In the genomic region with DNA sequence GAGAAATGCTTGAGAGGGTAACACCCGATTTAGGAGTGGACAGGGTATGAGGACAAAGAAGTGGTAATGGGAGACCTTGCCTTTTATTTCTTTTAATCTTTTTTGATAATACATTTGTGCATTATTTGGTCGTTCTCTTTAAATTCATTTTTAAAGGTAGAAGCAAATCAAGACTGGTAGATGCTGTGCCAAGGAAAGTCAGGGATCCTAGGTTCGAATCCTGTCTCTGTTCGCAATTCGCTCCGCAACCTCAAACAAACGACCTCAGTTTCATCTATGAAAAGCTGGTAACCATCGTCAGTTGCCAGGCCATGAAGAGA, we compare ENCODE assay signal across 8 cellular contexts. TPM values are rescaled to one million over a fixed set of nuclear protein-coding genes. Genes with fewer than 3 reads are reported as not detected.
DNase-seq lines count a peak whose midpoint lies in the region; ATAC-seq and TF ChIP-seq lines count a peak whose summit lies in the region.

No MANE protein-coding gene starts in this region.

- TF ChIP-seq CTCF in nephron (IDR thresholded peaks at IDR 0.05; ENCODE audit: unreplicated experiment in 3 of 3) = no peak

- no peaks in the 10 kb centered on the region for H3K9me2 ChIP-seq in Karpas-422 (replicated peaks; ENCODE audit: insufficient read depth, low read length)

- no peak for ATAC-seq in GM18520 (IDR thresholded peaks at IDR 0.05; ENCODE audit: unreplicated experiment)
- no peak for ATAC-seq in HG02885 (IDR thresholded peaks at IDR 0.05; ENCODE audit: poor library complexity, unreplicated experiment)

- peaks cover 35% of the 10 kb centered on the region for H3K4me1 Mint-ChIP-seq in dendritic cell treated with granulocyte-macrophage colony-stimulating factor and Interleukin-4, amounts not matched to agents 40 ng/mL and 50 ng/mL, for 4 days (ENCODE audit: low read depth)
- H3K4me1 Mint-ChIP-seq in nephron = peaks cover 24% of the 10 kb centered on the region

- H3K9ac ChIP-seq in BLaER1 treated with 17β-estradiol and CSF1 and Interleukin-3, amounts not matched to agents 10 nM and 100 nM = peak overlapping the region in 10 of 11 experiments; percentile 87 to 95 (median 90); a peak in 15 of 22 replicates
- H3K9ac ChIP-seq in Karpas-422 (ENCODE audit: low read length) = no peak overlapping the region

- DNase-seq in Karpas-422 (no peak), dedifferentiated amniotic fluid mesenchymal stem cell (ENCODE audit: extremely low spot score) (no peak), RKO (ENCODE audit: low spot score) (no peak)

- H3K9me3 ChIP-seq in BLaER1 treated with 17β-estradiol and CSF1 and Interleukin-3, amounts not matched to agents 10 nM and 100 nM (replicated peaks in 1 of 11) = no peaks in the 10 kb centered on the region
- H3K9me3 ChIP-seq in Karpas-422 (ENCODE audit: low read length) = no peaks in the 10 kb centered on the region

- peaks cover 36 to 39% (median 38%) of the 10 kb centered on the region in 11 experiments for H3K36me3 ChIP-seq in BLaER1 treated with 17β-estradiol and CSF1 and Interleukin-3, amounts not matched to agents 10 nM and 100 nM
- peaks cover 34% of the 10 kb centered on the region for H3K36me3 ChIP-seq in Karpas-422 (ENCODE audit: insufficient read depth, low read length)

- peaks cover 48% of the 10 kb centered on the region for H3K36me3 Mint-ChIP-seq in dendritic cell treated with granulocyte-macrophage colony-stimulating factor and Interleukin-4, amounts not matched to agents 40 ng/mL and 50 ng/mL, for 4 days (ENCODE audit: low read depth)
- peaks cover 35% of the 10 kb centered on the region for H3K36me3 Mint-ChIP-seq in nephron (ENCODE audit: low read depth)

- peaks cover 13 to 46% (median 29%) of the 10 kb centered on the region in 10 experiments for H3K4me1 ChIP-seq in BLaER1 treated with 17β-estradiol and CSF1 and Interleukin-3, amounts not matched to agents 10 nM and 100 nM
- peaks cover 18% of the 10 kb centered on the region for H3K4me1 ChIP-seq in Karpas-422 (ENCODE audit: low read length)

- peak overlapping the region; percentile 84 for H3K27ac Mint-ChIP-seq in dendritic cell treated with granulocyte-macrophage colony-stimulating factor and Interleukin-4, amounts not matched to agents 40 ng/mL and 50 ng/mL, for 4 days
- peak overlapping the region; percentile 62 to 92 (median 88) for H3K27ac Mint-ChIP-seq in nephron

- peaks cover 19% of the 10 kb centered on the region for H3K79me2 ChIP-seq in Karpas-422 (ENCODE audit: low read length)

- H3K4me3 ChIP-seq in BLaER1 treated with 17β-estradiol and CSF1 and Interleukin-3, amounts not matched to agents 10 nM and 100 nM = peak overlapping the region; percentile 80 to 95 (median 90)
- peak overlapping the region; percentile 80; the same call in 1 of the 2 replicates for H3K4me3 ChIP-seq in Karpas-422 (ENCODE audit: low read length)

- peak overlapping the region; percentile 49 to 94 (median 86) for H3K4me2 ChIP-seq in BLaER1 treated with 17β-estradiol and CSF1 and Interleukin-3, amounts not matched to agents 10 nM and 100 nM
- H3K4me2 ChIP-seq in Karpas-422 (ENCODE audit: low read depth, low read length, poor library complexity, severe bottlenecking) = peak overlapping the region; percentile 44

- no peaks in the 10 kb centered on the region for H3K27me3 ChIP-seq in BLaER1 treated with 17β-estradiol and CSF1 and Interleukin-3, amounts not matched to agents 10 nM and 100 nM
- H3K27me3 ChIP-seq in Karpas-422 (ENCODE audit: low read length) = no peaks in the 10 kb centered on the region

- intact Hi-C loops in dendritic cell treated with granulocyte-macrophage colony-stimulating factor and Interleukin-4, amounts not matched to agents 40 ng/mL and 50 ng/mL, for 4 days (cut with micrococcal nuclease) = no loop called here

- H3K4me3 Mint-ChIP-seq in dendritic cell treated with granulocyte-macrophage colony-stimulating factor and Interleukin-4, amounts not matched to agents 40 ng/mL and 50 ng/mL, for 4 days = peak overlapping the region; percentile 95
- H3K4me3 Mint-ChIP-seq in nephron = peak overlapping the region; percentile 95 to 98 (median 96)

- H3K27me3 Mint-ChIP-seq in dendritic cell treated with granulocyte-macrophage colony-stimulating factor and Interleukin-4, amounts not matched to agents 40 ng/mL and 50 ng/mL, for 4 days = peaks cover 17% of the 10 kb centered on the region
- peaks cover 42% of the 10 kb centered on the region for H3K27me3 Mint-ChIP-seq in nephron (ENCODE audit: low read depth)

- no peaks in the 10 kb centered on the region for H3K9me3 Mint-ChIP-seq in dendritic cell treated with granulocyte-macrophage colony-stimulating factor and Interleukin-4, amounts not matched to agents 40 ng/mL and 50 ng/mL, for 4 days
- no peaks in the 10 kb centered on the region for H3K9me3 Mint-ChIP-seq in nephron

- 0 out of 2 replicates have a peak overlapping the region, but pooled peaks have one; percentile 31 for H2AFZ ChIP-seq in Karpas-422 (ENCODE audit: low read length)

- peaks cover 18 to 44% (median 38%) of the 10 kb centered on the region in 11 experiments; a peak in 21 of 22 replicates for H4K20me1 ChIP-seq in BLaER1 treated with 17β-estradiol and CSF1 and Interleukin-3, amounts not matched to agents 10 nM and 100 nM
- no peaks in the 10 kb centered on the region for H4K20me1 ChIP-seq in Karpas-422 (ENCODE audit: insufficient read depth, low read depth, low read length)

- peak overlapping the region in 6 of 11 experiments; percentile 85 to 91 (median 89); a peak in 7 of 22 replicates for H3K27ac ChIP-seq in BLaER1 treated with 17β-estradiol and CSF1 and Interleukin-3, amounts not matched to agents 10 nM and 100 nM
- H3K27ac ChIP-seq in Karpas-422 (ENCODE audit: low read length) = no peak overlapping the region

RNA-seq across cellular contexts. Expression of a gene that starts 0.4 kb away (rescaled TPM):
- total RNA-seq in Karpas-422 (2014; rRNA removed; shearing (Covaris generic); ENCODE audit: low replicate concordance) = 33.2 and 69.3 TPM in 2 replicates

RNA-seq across cellular contexts. Expression of a gene that starts 8.3 kb away (rescaled TPM):
- 24.8 and 42.2 TPM in 2 replicates for total RNA-seq in Karpas-422 (2014; rRNA removed; shearing (Covaris generic); ENCODE audit: low replicate concordance)

RNA-seq across cellular contexts. Expression of a gene that starts 37.3 kb away (rescaled TPM):
- total RNA-seq in Karpas-422 (2014; rRNA removed; shearing (Covaris generic); ENCODE audit: low replicate concordance) = 48.3 and 59.6 TPM in 2 replicates
